ENCODE assay signal across 15 cellular contexts in genomic region chr15:64558460-64559179, GRCh38.
DNase-seq lines count a peak whose midpoint lies in the region; ATAC-seq, FAIRE-seq and TF ChIP-seq lines count a peak whose summit lies in the region.
"Had no signal": no experiment of that assay in that cellular context is flagged by ENCODE, and none has a peak within 500 bp of the region (broad histone marks: within the 10 kb centered on the region; RNA-seq: fewer than 3 reads in every experiment).

No MANE protein-coding gene starts in this region.

- in situ Hi-C loops in K562 (cut with MboI) = no loop called here

- no peak for FAIRE-seq in K562 (lab: Jason Lieb, UNC)

- H3K9ac ChIP-seq in K562 (ENCODE audit: insufficient read depth in 1 of 2, low read depth in 2 of 2, low read length in 2 of 2) = no peak overlapping the region

- ATAC-seq in K562 (0 out of 3 replicates have a peak, but pooled peaks have one; percentile 16), mucosa of descending colon (peak; percentile 58), psoas muscle (no peak)

- DNase-seq in AG20443 (ENCODE audit: low spot score) (peak; percentile 18), K562 (ENCODE audit: extremely low read depth in 1 of 4, low spot score in 3 of 4) (no peak), mucosa of descending colon (no peak), tibial artery (no peak), psoas muscle (no peak), islet precursor cell (no peak), cardiac septum (ENCODE audit: low spot score) (no peak)
- DNase-seq: activated CD4-positive, CD25-positive, alpha-beta regulatory T cell; amniotic stem cell; NCI-H446 treated with DMSO at 0.1 percent for 48 hours; OCI-M1 had no signal

- TF ChIP-seq POLR2A in K562 (conservative IDR thresholded peaks at IDR 0.05) = no peak

- H3K27me3 ChIP-seq in K562 (ENCODE audit: control insufficient read depth in 2 of 2, insufficient read depth in 2 of 2, low read length in 2 of 2) = no peaks in the 10 kb centered on the region
- H3K27me3 ChIP-seq in tibial artery = no peaks in the 10 kb centered on the region
- no peaks in the 10 kb centered on the region for H3K27me3 ChIP-seq in psoas muscle (ENCODE audit: insufficient read depth in 3 of 3, low read length in 2 of 3)
- H3K27me3 ChIP-seq: BLaER1 treated with 17β-estradiol and CSF1 and Interleukin-3, amounts not matched to agents 10 nM and 100 nM; tibial nerve had no signal

- peaks cover 85% of the 10 kb centered on the region for H3K79me2 ChIP-seq in K562 (ENCODE audit: control insufficient read depth, insufficient read depth, low read length)

- no peak overlapping the region for H2AFZ ChIP-seq in K562 (ENCODE audit: low read depth, low read length)

- no peaks in the 10 kb centered on the region; a peak in 1 of 3 replicates for H3K36me3 ChIP-seq in HEK293 (ENCODE audit: control insufficient read depth in 2 of 2, insufficient read depth in 1 of 2, low read length in 2 of 2)
- peaks cover 7% of the 10 kb centered on the region for H3K36me3 ChIP-seq in K562 (ENCODE audit: control insufficient read depth, insufficient read depth, low read length)
- no peaks in the 10 kb centered on the region for H3K36me3 ChIP-seq in mucosa of descending colon (ENCODE audit: low read depth)
- H3K36me3 ChIP-seq in tibial artery = no peaks in the 10 kb centered on the region
- no peaks in the 10 kb centered on the region for H3K36me3 ChIP-seq in psoas muscle (ENCODE audit: insufficient read depth in 1 of 2, low read depth in 1 of 2)
- H3K36me3 ChIP-seq: tibial nerve had no signal

- no peaks in the 10 kb centered on the region for H3K9me3 ChIP-seq in HEK293 (ENCODE audit: control insufficient read depth, insufficient read depth, low read depth, low read length)
- no peaks in the 10 kb centered on the region for H3K9me3 ChIP-seq in K562 (replicated peaks; ENCODE audit: control insufficient read depth, insufficient read depth, low read depth, low read length)
- no peaks in the 10 kb centered on the region for H3K9me3 ChIP-seq in mucosa of descending colon
- no peaks in the 10 kb centered on the region for H3K9me3 ChIP-seq in tibial artery
- no peaks in the 10 kb centered on the region for H3K9me3 ChIP-seq in psoas muscle
- H3K9me3 ChIP-seq: tibial nerve had no signal

- no peaks in the 10 kb centered on the region for H4K20me1 ChIP-seq in K562 (replicated peaks; ENCODE audit: control insufficient read depth, insufficient read depth, low read length)

- TF ChIP-seq RAD21 in K562 (CRISPR knock-in tag; conservative IDR thresholded peaks at IDR 0.05 in 1 of 2, IDR thresholded peaks at IDR 0.05 in 1 of 2) = no peak

- no peaks in the 10 kb centered on the region for H3K9me1 ChIP-seq in K562 (ENCODE audit: control insufficient read depth, insufficient read depth, low read length)

- no peak for TF ChIP-seq CTCF in HEK293 (tag by site-specific recombination; IDR thresholded peaks at IDR 0.05)
- TF ChIP-seq CTCF in K562 (IDR thresholded peaks at IDR 0.05 in 2 of 3, conservative IDR thresholded peaks at IDR 0.05 in 1 of 3; ENCODE audit: insufficient read depth in 2 of 3, low read depth in 1 of 3, low read length in 3 of 3) = no peak
- TF ChIP-seq CTCF in mucosa of descending colon (IDR thresholded peaks at IDR 0.05) = no peak
- no peak for TF ChIP-seq CTCF in tibial artery (IDR thresholded peaks at IDR 0.05)
- TF ChIP-seq CTCF in psoas muscle (IDR thresholded peaks at IDR 0.05) = no peak

- H3K4me1 ChIP-seq in HEK293 (ENCODE audit: control insufficient read depth, insufficient read depth, low read length) = peaks cover 5% of the 10 kb centered on the region; the same call in 1 of the 2 replicates
- peaks cover 0 to 29% of the 10 kb centered on the region in 2 experiments; a peak in 4 of 5 replicates for H3K4me1 ChIP-seq in K562 (replicated peaks in 1 of 2; ENCODE audit: control insufficient read depth in 2 of 2, insufficient read depth in 2 of 2, low read length in 2 of 2)
- peaks cover 15% of the 10 kb centered on the region for H3K4me1 ChIP-seq in mucosa of descending colon (ENCODE audit: low read depth)
- H3K4me1 ChIP-seq in tibial artery = peaks cover 0 to 7% (median 3%) of the 10 kb centered on the region in 4 donors
- H3K4me1 ChIP-seq in psoas muscle = peaks cover 8% of the 10 kb centered on the region

- no peak overlapping the region for H3K4me2 ChIP-seq in K562 (ENCODE audit: insufficient read depth, low read length)

- H3K4me3 ChIP-seq in HEK293 (ENCODE audit: low read depth, low read length) = no peak overlapping the region
- H3K4me3 ChIP-seq in K562 = no peak overlapping the region
- no peak overlapping the region for H3K4me3 ChIP-seq in mucosa of descending colon
- H3K4me3 ChIP-seq in tibial artery = no peak overlapping the region
- H3K4me3 ChIP-seq in psoas muscle = no peak overlapping the region
- H3K4me3 ChIP-seq: BLaER1 treated with 17β-estradiol and CSF1 and Interleukin-3, amounts not matched to agents 10 nM and 100 nM; coronary artery; tibial nerve had no signal

- POLR2A ChIA-PET in HEK293 (lab: Yijun Ruan, JAX) (no interaction called here), K562 (lab: Yijun Ruan, JAX) (interaction anchor here (0.6 to 1.6 kb wide), 2 partner anchors 9 to 13 kb away, joined by 4 to 6 read pairs; no protein-coding TSS in a partner anchor)

- no TSS peak for BruUV-seq in K562 (replicated peaks; lab: Mats Ljungman, UMichigan)

- TF ChIP-seq EP300 in K562 (IDR thresholded peaks at IDR 0.05; ENCODE audit: low read length) = no peak

- CTCF ChIA-PET in HEK293 (lab: Yijun Ruan, JAX) (interaction anchor here (0.6 to 0.7 kb wide), 4 partner anchors 8 to 92 kb away, joined by 3 to 5 read pairs (median 4); no protein-coding TSS in a partner anchor), K562 (lab: Yijun Ruan, JAX; ENCODE audit: low intra/inter-chr PET ratio) (no interaction called here)

- no peak overlapping the region for H3K27ac ChIP-seq in HEK293 (ENCODE audit: extremely low read depth, low read depth, low read length)
- H3K27ac ChIP-seq in K562 (ENCODE audit: extremely low read depth, low read depth, low read length) = no peak overlapping the region; the same call in 2 of the 3 replicates
- no peak overlapping the region for H3K27ac ChIP-seq in tibial artery
- no peak overlapping the region for H3K27ac ChIP-seq in psoas muscle
- H3K27ac ChIP-seq: coronary artery, tibial nerve had no signal

- intact Hi-C loops in K562 (cut with micrococcal nuclease) (no loop called here), mucosa of descending colon (cut with DNase I, micrococcal nuclease) (no loop called here), tibial artery (cut with DNase I; ENCODE audit: low total_unique reads) (no loop called here), psoas muscle (cut with DNase I) (no loop called here), cardiac septum (cut with DNase I) (no loop called here)

TF ChIP-seq in HEK293, 187 proteins besides CTCF, POLR2A, EP300 and RAD21 (continues in another document):
- TF ChIP-seq ZBTB20 (tag by site-specific recombination; IDR thresholded peaks at IDR 0.05) (no peak), ZNF548 (tag by site-specific recombination; IDR thresholded peaks at IDR 0.05) (no peak), ZNF311 (tag by site-specific recombination; IDR thresholded peaks at IDR 0.05; ENCODE audit: borderline replicate concordance) (no peak)
- TF ChIP-seq, protein P1, sequence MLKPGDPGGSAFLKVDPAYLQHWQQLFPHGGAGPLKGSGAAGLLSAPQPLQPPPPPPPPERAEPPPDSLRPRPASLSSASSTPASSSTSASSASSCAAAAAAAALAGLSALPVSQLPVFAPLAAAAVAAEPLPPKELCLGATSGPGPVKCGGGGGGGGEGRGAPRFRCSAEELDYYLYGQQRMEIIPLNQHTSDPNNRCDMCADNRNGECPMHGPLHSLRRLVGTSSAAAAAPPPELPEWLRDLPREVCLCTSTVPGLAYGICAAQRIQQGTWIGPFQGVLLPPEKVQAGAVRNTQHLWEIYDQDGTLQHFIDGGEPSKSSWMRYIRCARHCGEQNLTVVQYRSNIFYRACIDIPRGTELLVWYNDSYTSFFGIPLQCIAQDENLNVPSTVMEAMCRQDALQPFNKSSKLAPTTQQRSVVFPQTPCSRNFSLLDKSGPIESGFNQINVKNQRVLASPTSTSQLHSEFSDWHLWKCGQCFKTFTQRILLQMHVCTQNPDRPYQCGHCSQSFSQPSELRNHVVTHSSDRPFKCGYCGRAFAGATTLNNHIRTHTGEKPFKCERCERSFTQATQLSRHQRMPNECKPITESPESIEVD (tag by site-specific recombination; IDR thresholded peaks at IDR 0.05) = 0 out of 2 replicates have a peak, but pooled peaks have one; percentile 21

TF ChIP-seq in K562, 482 proteins besides CTCF, POLR2A, EP300 and RAD21 (continues in another document):
- TF ChIP-seq ZNF75A (CRISPR knock-in tag; IDR thresholded peaks at IDR 0.05) (no peak), RBM22 (IDR thresholded peaks at IDR 0.05; ENCODE audit: low read depth, low read length, poor library complexity, severe bottlenecking) (no peak), ZZZ3 (IDR thresholded peaks at IDR 0.05) (no peak), CHD2 (IDR thresholded peaks at IDR 0.05; ENCODE audit: low read depth, low read length) (no peak), FOXP1 (CRISPR knock-in tag; IDR thresholded peaks at IDR 0.05) (no peak), CHD4 (IDR thresholded peaks at IDR 0.05; ENCODE audit: insufficient read depth, insufficient replicate concordance, low read depth, low read length, poor library complexity, severe bottlenecking) (no peak)

Comparison
In these comparisons a context has a peak if more than half of its experiments do, and no peak if none do; other contexts are left out.
1. ATAC-seq: peak in K562 (single experiment) and mucosa of descending colon (single experiment); none in psoas muscle (0 of 4).